Comparison of ENCODE assay signal across 14 cellular contexts in genomic region chr2:183229386-183229785, GRCh38.
DNase-seq lines count a peak whose midpoint lies in the region; ATAC-seq and TF ChIP-seq lines count a peak whose summit lies in the region.
"Had no signal": no experiment of that assay in that cellular context is flagged by ENCODE, and none has a peak within 500 bp of the region (broad histone marks: within the 10 kb centered on the region; RNA-seq: fewer than 3 reads in every experiment).

No MANE protein-coding gene starts in this region.

- H3K27me3 Mint-ChIP-seq in T-helper 2 cell treated with Interferon-gamma antibody and Interleukin-4, amounts not matched to agents 5 μg/mL and 100 μg/mL, for 36 hours (ENCODE audit: low read depth): no peaks in the 10 kb centered on the region
- no peaks in the 10 kb centered on the region for H3K27me3 Mint-ChIP-seq in activated T-helper 1 cell treated with anti-CD3 and anti-CD28 coated beads, Interleukin-12 subunit alpha, Interleukin-12 subunit beta, Interleukin-2, Interleukin-4 antibody, amounts not matched to agents 30 ng/mL and 10 ng/mL and 1 ng/mL, durations not matched to agents 14 hours and 24 hours and 36 hours (ENCODE audit: insufficient read depth)

- TF ChIP-seq CTCF in kidney epithelial cell (IDR thresholded peaks at IDR 0.05; ENCODE audit: insufficient read depth, low read length, poor library complexity, severe bottlenecking): no peak

- peak; percentile 9 for DNase-seq in T-helper 2 cell treated with Interferon-gamma antibody and Interleukin-4, amounts not matched to agents 5 μg/mL and 100 μg/mL, for 36 hours (ENCODE audit: low spot score)
- DNase-seq in T-helper 2 cell (no peak), kidney epithelial cell (ENCODE audit: low read depth) (peak; percentile 12), dermis blood vessel endothelial cell (no peak), ecto neural progenitor cell (ENCODE audit: low spot score) (no peak), putamen (ENCODE audit: low spot score) (no peak)
- DNase-seq in activated T-helper 1 cell treated with anti-CD3 and anti-CD28 coated beads, Interleukin-12 subunit alpha, Interleukin-12 subunit beta, Interleukin-2, Interleukin-4 antibody, amounts not matched to agents 30 ng/mL and 10 ng/mL and 1 ng/mL, durations not matched to agents 14 hours and 24 hours and 36 hours (ENCODE audit: low spot score): no peak
- DNase-seq: erythroblast; NCI-H2081; SIG-M5; stimulated activated CD4-positive, alpha-beta T cell treated with anti-CD3 and anti-CD28 coated beads, Interleukin-12 subunit alpha, Interleukin-12 subunit beta, amount 100 ng/mL, for 4 hours; upper lobe of left lung had no signal

- intact Hi-C loops in activated T-helper 1 cell treated with anti-CD3 and anti-CD28 coated beads, Interleukin-12 subunit alpha, Interleukin-12 subunit beta, Interleukin-2, Interleukin-4 antibody, amounts not matched to agents 30 ng/mL and 10 ng/mL and 1 ng/mL, durations not matched to agents 14 hours and 24 hours and 36 hours (cut with micrococcal nuclease): loop anchor here (1.0 kb wide), 1 partner anchor 14 kb away; no protein-coding TSS in a partner anchor

- no peaks in the 10 kb centered on the region for H3K27me3 ChIP-seq in kidney epithelial cell (ENCODE audit: control insufficient read depth, insufficient read depth, low read length)
- H3K27me3 ChIP-seq: cardiac muscle cell, upper lobe of left lung had no signal

- H3K9me3 Mint-ChIP-seq in T-helper 2 cell treated with Interferon-gamma antibody and Interleukin-4, amounts not matched to agents 5 μg/mL and 100 μg/mL, for 36 hours: peaks cover 11% of the 10 kb centered on the region
- H3K9me3 Mint-ChIP-seq in activated T-helper 1 cell treated with anti-CD3 and anti-CD28 coated beads, Interleukin-12 subunit alpha, Interleukin-12 subunit beta, Interleukin-2, Interleukin-4 antibody, amounts not matched to agents 30 ng/mL and 10 ng/mL and 1 ng/mL, durations not matched to agents 14 hours and 24 hours and 36 hours: peaks cover 8% of the 10 kb centered on the region

- no peaks in the 10 kb centered on the region for H3K36me3 ChIP-seq in kidney epithelial cell (ENCODE audit: control insufficient read depth, insufficient read depth, low read length)
- H3K36me3 ChIP-seq: cardiac muscle cell, upper lobe of left lung had no signal

- H3K4me1 Mint-ChIP-seq in T-helper 2 cell treated with Interferon-gamma antibody and Interleukin-4, amounts not matched to agents 5 μg/mL and 100 μg/mL, for 36 hours (ENCODE audit: low read depth): no peaks in the 10 kb centered on the region
- H3K4me1 Mint-ChIP-seq in activated T-helper 1 cell treated with anti-CD3 and anti-CD28 coated beads, Interleukin-12 subunit alpha, Interleukin-12 subunit beta, Interleukin-2, Interleukin-4 antibody, amounts not matched to agents 30 ng/mL and 10 ng/mL and 1 ng/mL, durations not matched to agents 14 hours and 24 hours and 36 hours (ENCODE audit: low read depth): peaks cover 7% of the 10 kb centered on the region

- peak; percentile 90 for ATAC-seq in HG02610 (IDR thresholded peaks at IDR 0.05; ENCODE audit: unreplicated experiment)

- peaks cover 3% of the 10 kb centered on the region for H3K36me3 Mint-ChIP-seq in T-helper 2 cell treated with Interferon-gamma antibody and Interleukin-4, amounts not matched to agents 5 μg/mL and 100 μg/mL, for 36 hours (ENCODE audit: low read depth)
- H3K36me3 Mint-ChIP-seq in activated T-helper 1 cell treated with anti-CD3 and anti-CD28 coated beads, Interleukin-12 subunit alpha, Interleukin-12 subunit beta, Interleukin-2, Interleukin-4 antibody, amounts not matched to agents 30 ng/mL and 10 ng/mL and 1 ng/mL, durations not matched to agents 14 hours and 24 hours and 36 hours (ENCODE audit: low read depth): peaks cover 4% of the 10 kb centered on the region

- no peak overlapping the region for H3K27ac Mint-ChIP-seq in T-helper 2 cell treated with Interferon-gamma antibody and Interleukin-4, amounts not matched to agents 5 μg/mL and 100 μg/mL, for 36 hours
- H3K27ac Mint-ChIP-seq in activated T-helper 1 cell treated with anti-CD3 and anti-CD28 coated beads, Interleukin-12 subunit alpha, Interleukin-12 subunit beta, Interleukin-2, Interleukin-4 antibody, amounts not matched to agents 30 ng/mL and 10 ng/mL and 1 ng/mL, durations not matched to agents 14 hours and 24 hours and 36 hours: peak overlapping the region; percentile 14

- H3K4me3 Mint-ChIP-seq in T-helper 2 cell treated with Interferon-gamma antibody and Interleukin-4, amounts not matched to agents 5 μg/mL and 100 μg/mL, for 36 hours: no peak overlapping the region
- no peak overlapping the region for H3K4me3 Mint-ChIP-seq in activated T-helper 1 cell treated with anti-CD3 and anti-CD28 coated beads, Interleukin-12 subunit alpha, Interleukin-12 subunit beta, Interleukin-2, Interleukin-4 antibody, amounts not matched to agents 30 ng/mL and 10 ng/mL and 1 ng/mL, durations not matched to agents 14 hours and 24 hours and 36 hours

- no peak overlapping the region for H3K4me3 ChIP-seq in kidney epithelial cell (ENCODE audit: low read depth, low read length)
- H3K4me3 ChIP-seq: cardiac muscle cell, upper lobe of left lung had no signal

Comparison
In these comparisons a context has a peak if more than half of its experiments do, and no peak if none do; other contexts are left out.
1. DNase-seq: peak in T-helper 2 cell treated with Interferon-gamma antibody and Interleukin-4, amounts not matched to agents 5 μg/mL and 100 μg/mL, for 36 hours (single experiment) and kidney epithelial cell (single experiment); none in T-helper 2 cell (0 of 5), activated T-helper 1 cell treated with anti-CD3 and anti-CD28 coated beads, Interleukin-12 subunit alpha, Interleukin-12 subunit beta, Interleukin-2, Interleukin-4 antibody, amounts not matched to agents 30 ng/mL and 10 ng/mL and 1 ng/mL, durations not matched to agents 14 hours and 24 hours and 36 hours (single experiment), dermis blood vessel endothelial cell (single experiment), ecto neural progenitor cell (single experiment) and putamen (single experiment).